ENCODE assay signal across 8 cellular contexts in the genomic region with DNA sequence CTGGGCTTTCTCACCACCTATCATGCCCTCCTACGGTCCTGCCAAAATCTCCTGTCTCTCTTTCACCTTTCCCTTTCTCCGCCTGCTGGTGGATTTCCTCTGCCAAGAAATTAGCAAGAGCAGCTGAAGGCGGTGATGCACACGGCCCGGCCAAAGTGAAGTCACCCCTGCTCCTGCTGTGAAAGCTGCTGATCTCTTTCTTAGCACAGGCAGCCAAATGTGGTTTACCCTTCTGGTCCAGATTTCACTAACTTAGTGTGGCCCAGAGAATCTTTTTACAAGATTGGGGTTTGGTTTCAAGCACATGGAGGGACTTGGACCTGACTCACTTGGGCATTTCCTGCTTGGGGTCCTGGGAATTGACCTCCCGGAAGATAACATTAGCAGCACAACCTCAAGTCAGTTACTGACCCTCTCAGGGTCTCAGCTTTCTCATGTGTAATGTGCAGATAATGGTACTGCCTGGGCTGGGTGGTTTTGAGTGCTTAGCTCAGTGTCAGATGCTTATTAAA.
DNase-seq lines count a peak whose midpoint lies in the region; ATAC-seq and TF ChIP-seq lines count a peak whose summit lies in the region.

No MANE protein-coding gene starts in this region.

- peak; percentile 60 for ATAC-seq in GM18907 (IDR thresholded peaks at IDR 0.05; ENCODE audit: unreplicated experiment)
- no peak for ATAC-seq in lower lobe of right lung
- ATAC-seq in thoracic aorta (ENCODE audit: insufficient number of reproducible peaks, low FRiP score, low read depth): no peak

- DNase-seq in A673 (ENCODE audit: low spot score): peak; percentile 46
- peak; percentile 19 for DNase-seq in NCI-H1694 treated with DMSO at 0.1 percent for 48 hours (lab: John Stamatoyannopoulos, UW)
- peak; percentile 85 for DNase-seq in brain pericyte (ENCODE audit: low read depth, low spot score)
- no peak for DNase-seq in lower lobe of right lung
- no peak for DNase-seq in thoracic aorta (ENCODE audit: low spot score)
- no peak for DNase-seq in superior temporal gyrus (ENCODE audit: extremely low spot score)
- DNase-seq in NCI-H2196 treated with DMSO at 0.1 percent for 48 hours (lab: John Stamatoyannopoulos, UW; ENCODE audit: unreplicated experiment): no peak

- H3K9me3 ChIP-seq in A673 (ENCODE audit: low read depth, low read length, poor library complexity, severe bottlenecking) (no peaks in the 10 kb centered on the region), lower lobe of right lung (no peaks in the 10 kb centered on the region), thoracic aorta (no peaks in the 10 kb centered on the region)

- no peaks in the 10 kb centered on the region for H3K36me3 ChIP-seq in A673 (ENCODE audit: insufficient read depth, low read length, poor library complexity, severe bottlenecking)
- H3K36me3 ChIP-seq in lower lobe of right lung: peaks cover 13% of the 10 kb centered on the region
- H3K36me3 ChIP-seq in thoracic aorta: no peaks in the 10 kb centered on the region

- intact Hi-C loops in A673 (cut with micrococcal nuclease; ENCODE audit: unreplicated experiment): loop anchor here (5.0 kb wide), 1 partner anchor 157 kb away; a partner anchor contains a TSS
- intact Hi-C loops in lower lobe of right lung (cut with DNase I): no loop called here

- no peak overlapping the region for H3K27ac ChIP-seq in A673 (ENCODE audit: low read depth, low read length, poor library complexity, severe bottlenecking)
- peak overlapping the region; percentile 24 for H3K27ac ChIP-seq in lower lobe of right lung
- peak overlapping the region in 1 of 2 donors; percentile 18 for H3K27ac ChIP-seq in thoracic aorta

- H3K4me1 ChIP-seq in A673 (ENCODE audit: insufficient read depth, low read length, poor library complexity, severe bottlenecking): peaks cover 27% of the 10 kb centered on the region
- peaks cover 51% of the 10 kb centered on the region for H3K4me1 ChIP-seq in lower lobe of right lung
- peaks cover 17 to 52% of the 10 kb centered on the region in 2 donors for H3K4me1 ChIP-seq in thoracic aorta (ENCODE audit: control insufficient read depth in 1 of 2, low read depth in 2 of 2)

- H3K4me3 ChIP-seq in A673 (ENCODE audit: low read depth, low read length, poor library complexity, severe bottlenecking) (no peak overlapping the region), lower lobe of right lung (no peak overlapping the region), thoracic aorta (no peak overlapping the region)

- no TSS peak for BruUV-seq in A673 (replicated peaks; lab: Mats Ljungman, UMichigan)

- CTCF ChIA-PET in A673 (lab: Charles Lee): no interaction called here

- no peaks in the 10 kb centered on the region for H3K27me3 ChIP-seq in A673 (replicated peaks; ENCODE audit: insufficient read depth, low read depth, low read length, poor library complexity)
- no peaks in the 10 kb centered on the region for H3K27me3 ChIP-seq in lower lobe of right lung (ENCODE audit: low read depth)
- no peaks in the 10 kb centered on the region for H3K27me3 ChIP-seq in thoracic aorta (replicated peaks; ENCODE audit: insufficient read depth)

- POLR2A ChIA-PET in A673 (lab: Charles Lee; ENCODE audit: low non-redundant PET): no interaction called here

- TF ChIP-seq CTCF in A673 (conservative IDR thresholded peaks at IDR 0.05; ENCODE audit: low read depth, low read length) (no peak), lower lobe of right lung (IDR thresholded peaks at IDR 0.05) (no peak), thoracic aorta (IDR thresholded peaks at IDR 0.05) (peak; percentile 33)

Comparison
In these comparisons a context has a peak if more than half of its experiments do, and no peak if none do; other contexts are left out.
1. DNase-seq: peak in A673 (single experiment), NCI-H1694 treated with DMSO at 0.1 percent for 48 hours (single experiment) and brain pericyte (single experiment); none in lower lobe of right lung (single experiment), thoracic aorta (single experiment), superior temporal gyrus (single experiment) and NCI-H2196 treated with DMSO at 0.1 percent for 48 hours (single experiment).